ENCODE assay signal across 10 cellular contexts in genomic region chr22:23695748-23696325, GRCh38. TPM values are rescaled to one million over a fixed set of nuclear protein-coding genes. Genes with fewer than 3 reads are reported as not detected.
DNase-seq lines count a peak whose midpoint lies in the region; ATAC-seq and TF ChIP-seq lines count a peak whose summit lies in the region.
"Had no signal": no experiment of that assay in that cellular context is flagged by ENCODE, and none has a peak within 500 bp of the region (broad histone marks: within the 10 kb centered on the region; RNA-seq: fewer than 3 reads in every experiment).

No MANE protein-coding gene starts in this region.

- no peaks in the 10 kb centered on the region for H3K27me3 Mint-ChIP-seq in CD8-positive, alpha-beta T cell (ENCODE audit: low read depth)
- H3K27me3 Mint-ChIP-seq in activated naive CD8-positive, alpha-beta T cell = no peaks in the 10 kb centered on the region
- no peaks in the 10 kb centered on the region for H3K27me3 Mint-ChIP-seq in natural killer cell (ENCODE audit: low read depth in 2 of 2)

- H3K4me3 Mint-ChIP-seq in CD8-positive, alpha-beta T cell = peak overlapping the region; percentile 98
- H3K4me3 Mint-ChIP-seq in activated naive CD8-positive, alpha-beta T cell = peak overlapping the region; percentile 93
- H3K4me3 Mint-ChIP-seq in natural killer cell = peak overlapping the region; percentile 97

- no peak for DNase-seq in CD8-positive, alpha-beta T cell
- DNase-seq in natural killer cell (no peak), COLO668 (lab: John Stamatoyannopoulos, UW; ENCODE audit: unreplicated experiment) (no peak), SW 1271 (lab: John Stamatoyannopoulos, UW) (no peak), coronary artery (ENCODE audit: low spot score) (no peak)
- DNase-seq: Caco-2 had no signal

- peaks cover 62% of the 10 kb centered on the region for H3K36me3 Mint-ChIP-seq in CD8-positive, alpha-beta T cell
- H3K36me3 Mint-ChIP-seq in activated naive CD8-positive, alpha-beta T cell = peaks cover 17% of the 10 kb centered on the region
- H3K36me3 Mint-ChIP-seq in natural killer cell = peaks cover 13% of the 10 kb centered on the region

- H3K27me3 ChIP-seq in CD8-positive, alpha-beta T cell (ENCODE audit: insufficient read depth, low read length) = no peaks in the 10 kb centered on the region

- TF ChIP-seq CTCF in CD8-positive, alpha-beta T cell (IDR thresholded peaks at IDR 0.05) = no peak
- TF ChIP-seq CTCF in natural killer cell (IDR thresholded peaks at IDR 0.05) (no peak), coronary artery (IDR thresholded peaks at IDR 0.05) (no peak)

- H3K9me3 ChIP-seq in CD8-positive, alpha-beta T cell (ENCODE audit: low read length) = no peaks in the 10 kb centered on the region
- H3K9me3 ChIP-seq: Caco-2 had no signal

- H3K4me1 Mint-ChIP-seq in CD8-positive, alpha-beta T cell (ENCODE audit: low read depth) = peaks cover 51% of the 10 kb centered on the region
- H3K4me1 Mint-ChIP-seq in activated naive CD8-positive, alpha-beta T cell (ENCODE audit: low read depth) = peaks cover 44% of the 10 kb centered on the region
- H3K4me1 Mint-ChIP-seq in natural killer cell = peaks cover 34% of the 10 kb centered on the region in 2 donors

- peak; percentile 12 for ATAC-seq in CD8-positive, alpha-beta T cell
- ATAC-seq in GM21825 (IDR thresholded peaks at IDR 0.05; ENCODE audit: unreplicated experiment) (peak; percentile 5), natural killer cell (no peak), GM21717 (IDR thresholded peaks at IDR 0.05; ENCODE audit: unreplicated experiment) (no peak)
- ATAC-seq: K562 had no signal

- intact Hi-C loops in CD8-positive, alpha-beta T cell (cut with DNase I, micrococcal nuclease) = loop anchor here (1.0 to 5.0 kb wide), 8 partner anchors 9 to 198 kb away; partner anchors contain the start of genes DERL3 (in 2 of the 2), CHCHD10 (in 1 of the 2), MIF (in 1 of the 2) and SMARCB1 (in 1 of the 2)
- intact Hi-C loops in natural killer cell (cut with micrococcal nuclease) = loop anchor here (2.0 kb wide), 1 partner anchor 21 kb away; no protein-coding TSS in a partner anchor

- H3K9me3 Mint-ChIP-seq in CD8-positive, alpha-beta T cell = no peaks in the 10 kb centered on the region
- H3K9me3 Mint-ChIP-seq in activated naive CD8-positive, alpha-beta T cell (ENCODE audit: low read depth) = peaks cover 8% of the 10 kb centered on the region
- H3K9me3 Mint-ChIP-seq in natural killer cell = no peaks in the 10 kb centered on the region

- H3K4me1 ChIP-seq in CD8-positive, alpha-beta T cell (ENCODE audit: insufficient read depth, low read length) = peaks cover 42% of the 10 kb centered on the region
- H3K4me1 ChIP-seq: Caco-2 had no signal

- peak overlapping the region; percentile 92 for H3K27ac ChIP-seq in CD8-positive, alpha-beta T cell (ENCODE audit: low read depth, low read length)
- H3K27ac ChIP-seq in coronary artery = no peak overlapping the region

- CTCF ChIA-PET in CD8-positive, alpha-beta T cell (lab: Charles Lee) = interaction anchor here (0.8 to 1.8 kb wide), 4 partner anchors 10 to 154 kb away, joined by 3 to 7 read pairs (median 3); partner anchors contain the start of gene CHCHD10

- peak overlapping the region; percentile 8 for H3K4me3 ChIP-seq in CD8-positive, alpha-beta T cell (ENCODE audit: low read depth, low read length)
- no peak overlapping the region for H3K4me3 ChIP-seq in coronary artery
- H3K4me3 ChIP-seq: K562 had no signal

- peak overlapping the region; percentile 100 for H3K27ac Mint-ChIP-seq in CD8-positive, alpha-beta T cell
- H3K27ac Mint-ChIP-seq in activated naive CD8-positive, alpha-beta T cell = peak overlapping the region; percentile 100
- peak overlapping the region; percentile 100 for H3K27ac Mint-ChIP-seq in natural killer cell

- peaks cover 17% of the 10 kb centered on the region for H3K36me3 ChIP-seq in CD8-positive, alpha-beta T cell (ENCODE audit: insufficient read depth, low read length)

- POLR2A ChIA-PET in CD8-positive, alpha-beta T cell (lab: Charles Lee) = interaction anchor here (0.6 to 4.2 kb wide), 14 partner anchors 10 to 198 kb away, joined by 3 to 36 read pairs (median 4); partner anchors contain the start of genes C22orf15, CHCHD10, MIF and SLC2A11

RNA-seq across cellular contexts. Expression of gene RGL4, which starts 5.0 kb away (rescaled TPM):
- 10 to 100 TPM; 24.7 to 26.2 TPM for total RNA-seq in CD8-positive, alpha-beta T cell
- total RNA-seq in natural killer cell = 10 to 100 TPM; 11.6 to 14.5 (median 12.7) TPM
- total RNA-seq: Caco-2, K562 had no signal

RNA-seq across cellular contexts. Expression of gene ZNF70, which starts 55.1 kb away (rescaled TPM):
- 1 to 10 TPM; 1.7 to 1.9 TPM for total RNA-seq in CD8-positive, alpha-beta T cell
- total RNA-seq in natural killer cell = 1 to 10 TPM; 7.4 to 9.1 (median 7.7) TPM

RNA-seq across cellular contexts. Expression of gene VPREB3, which starts 58.4 kb away (rescaled TPM):
- total RNA-seq in CD8-positive, alpha-beta T cell = 1 to 10 TPM in 1 of 2 experiments, not detected in 1; 1.0 TPM
- not detected for total RNA-seq in natural killer cell
- total RNA-seq: Caco-2 had no signal

Comparison
In these comparisons a context has a peak if more than half of its experiments do, and no peak if none do; other contexts are left out.
1. ATAC-seq: peak in CD8-positive, alpha-beta T cell (single experiment) and GM21825 (single experiment); none in natural killer cell (0 of 3) and GM21717 (single experiment).
2. Peak in every context shown above with its lines, with median percentiles within 50 percentile points of each other: H3K27ac Mint-ChIP-seq and H3K4me3 Mint-ChIP-seq.